ENCODE assay signal across 15 cellular contexts in the genomic region with DNA sequence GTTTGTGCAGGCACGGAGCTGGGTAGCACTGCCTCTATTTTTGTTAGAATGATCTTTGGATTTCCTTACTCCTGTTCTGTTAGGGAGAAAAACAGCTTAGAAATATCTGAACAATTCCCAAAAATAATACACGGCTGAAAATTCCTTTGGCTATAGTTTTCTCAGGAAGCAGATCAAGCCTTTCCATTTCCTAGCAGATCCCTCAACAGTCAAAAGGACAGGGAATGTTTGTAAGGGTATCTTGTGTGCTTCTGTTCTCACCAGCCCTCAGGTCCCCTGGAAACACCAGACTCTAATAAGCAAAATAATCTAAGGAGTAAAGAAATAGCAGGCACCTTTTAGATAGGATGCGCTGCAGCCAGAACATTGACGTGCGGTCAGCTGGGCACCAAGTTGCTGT. TPM values are rescaled to one million over a fixed set of nuclear protein-coding genes. Genes with fewer than 3 reads are reported as not detected.
DNase-seq lines count a peak whose midpoint lies in the region; ATAC-seq and TF ChIP-seq lines count a peak whose summit lies in the region.
"Had no signal": no experiment of that assay in that cellular context is flagged by ENCODE, and none has a peak within 500 bp of the region (broad histone marks: within the 10 kb centered on the region; RNA-seq: fewer than 3 reads in every experiment).

No MANE protein-coding gene starts in this region.

- no peak for ATAC-seq in thoracic aorta (ENCODE audit: insufficient number of reproducible peaks, low FRiP score, low read depth)
- ATAC-seq in GM21390 (IDR thresholded peaks at IDR 0.05; ENCODE audit: unreplicated experiment): no peak
- ATAC-seq: A549; CD8-positive, alpha-beta T cell had no signal

- H3K9me2 ChIP-seq in hepatocyte (replicated peaks; ENCODE audit: insufficient read depth): no peaks in the 10 kb centered on the region

- H3K27me3 Mint-ChIP-seq in Caco-2 (ENCODE audit: insufficient read depth, unreplicated experiment) (no peaks in the 10 kb centered on the region), chondrocyte (ENCODE audit: low read depth) (peaks cover 11% of the 10 kb centered on the region)

- H3K79me2 ChIP-seq in hepatocyte: no peaks in the 10 kb centered on the region

- no peak overlapping the region for H3K4me3 Mint-ChIP-seq in Caco-2 (ENCODE audit: unreplicated experiment)
- H3K4me3 Mint-ChIP-seq in chondrocyte (ENCODE audit: unreplicated experiment): no peak overlapping the region
- H3K4me3 Mint-ChIP-seq: CD8-positive, alpha-beta T cell; HFFc6 had no signal

- no peak overlapping the region for H3K4me2 ChIP-seq in hepatocyte
- H3K4me2 ChIP-seq: A549 had no signal

- H3K27me3 ChIP-seq in Caco-2 (replicated peaks; ENCODE audit: control insufficient read depth, insufficient read depth, low read length) (no peaks in the 10 kb centered on the region; the same call in 1 of the 2 replicates), hepatocyte (no peaks in the 10 kb centered on the region), thoracic aorta (replicated peaks; ENCODE audit: insufficient read depth) (no peaks in the 10 kb centered on the region)
- H3K27me3 ChIP-seq: BE2C had no signal

- H3K27ac ChIP-seq in hepatocyte (peak overlapping the region; percentile 72), thoracic aorta (peak overlapping the region; percentile 29 to 39)

- H2AFZ ChIP-seq in hepatocyte: no peak overlapping the region

- intact Hi-C loops in Caco-2 (cut with micrococcal nuclease; ENCODE audit: unreplicated experiment): no loop called here

- no peak overlapping the region for H3K4me3 ChIP-seq in Caco-2 (ENCODE audit: low read depth, low read length)
- no peak overlapping the region for H3K4me3 ChIP-seq in hepatocyte
- H3K4me3 ChIP-seq in thoracic aorta: no peak overlapping the region
- H3K4me3 ChIP-seq: A549 had no signal

- POLR2A ChIA-PET in Caco-2 (lab: Charles Lee): no interaction called here

- H3K9me3 ChIP-seq in Caco-2 (no peaks in the 10 kb centered on the region), hepatocyte (ENCODE audit: low read depth) (no peaks in the 10 kb centered on the region), thoracic aorta (no peaks in the 10 kb centered on the region)
- H3K9me3 ChIP-seq: A549, BE2C had no signal

- H4K20me1 ChIP-seq in hepatocyte (ENCODE audit: insufficient read depth, poor library complexity, severe bottlenecking): no peaks in the 10 kb centered on the region

- peaks cover 12% of the 10 kb centered on the region for H3K9me3 Mint-ChIP-seq in Caco-2 (ENCODE audit: unreplicated experiment)
- H3K9me3 Mint-ChIP-seq in chondrocyte (ENCODE audit: low read depth): no peaks in the 10 kb centered on the region
- H3K9me3 Mint-ChIP-seq: CD8-positive, alpha-beta T cell; HFFc6 had no signal

- no TSS peak for BruUV-seq in Caco-2 (replicated peaks; lab: Mats Ljungman, UMichigan)

- DNase-seq in Caco-2 (no peak), chondrocyte (ENCODE audit: low spot score) (no peak), hepatocyte (ENCODE audit: low spot score) (no peak), thoracic aorta (ENCODE audit: low spot score) (no peak), NCI-H2171 treated with DMSO at 0.1 percent for 48 hours (lab: John Stamatoyannopoulos, UW) (no peak), NCI-H345 treated with DMSO at 0.1 percent for 48 hours (lab: John Stamatoyannopoulos, UW; ENCODE audit: unreplicated experiment) (no peak)
- DNase-seq: BE2C; CD8-positive, alpha-beta T cell; COR-L47; DMS53; GF-D8; HCEC 1CT; HFFc6 had no signal

- H3K36me3 Mint-ChIP-seq in Caco-2 (ENCODE audit: insufficient read depth, unreplicated experiment) (no peaks in the 10 kb centered on the region), chondrocyte (ENCODE audit: low read depth) (no peaks in the 10 kb centered on the region)
- H3K36me3 Mint-ChIP-seq: CD8-positive, alpha-beta T cell had no signal

- H3K27ac Mint-ChIP-seq in Caco-2 (ENCODE audit: unreplicated experiment): peak overlapping the region; percentile 68
- peak overlapping the region; percentile 60 for H3K27ac Mint-ChIP-seq in chondrocyte (ENCODE audit: unreplicated experiment)
- H3K27ac Mint-ChIP-seq: CD8-positive, alpha-beta T cell; HFFc6 had no signal

- H3K36me3 ChIP-seq in Caco-2 (ENCODE audit: control insufficient read depth, insufficient read depth, low read length) (no peaks in the 10 kb centered on the region), hepatocyte (replicated peaks; ENCODE audit: insufficient read depth, low read depth) (no peaks in the 10 kb centered on the region), thoracic aorta (no peaks in the 10 kb centered on the region)
- H3K36me3 ChIP-seq: BE2C had no signal

- WGBS in hepatocyte (ENCODE audit: low lambda C conversion rate, missing lambda C conversion rate): 97% methylated on average over 5 of the region's 5 CpGs

- TF ChIP-seq CTCF in Caco-2 (IDR thresholded peaks at IDR 0.05; ENCODE audit: insufficient read depth in 1 of 2, low read depth in 1 of 2, low read length in 1 of 2, severe bottlenecking in 1 of 2, unreplicated experiment in 1 of 2) (no peak), chondrocyte (IDR thresholded peaks at IDR 0.05) (no peak), hepatocyte (IDR thresholded peaks at IDR 0.05; ENCODE audit: poor library complexity) (no peak), thoracic aorta (IDR thresholded peaks at IDR 0.05) (no peak)

- CTCF ChIA-PET in Caco-2 (lab: Charles Lee): no interaction called here

- H3K4me1 ChIP-seq in Caco-2 (peaks cover 31% of the 10 kb centered on the region), hepatocyte (ENCODE audit: insufficient read depth) (no peaks in the 10 kb centered on the region), thoracic aorta (ENCODE audit: control insufficient read depth in 1 of 2, low read depth in 2 of 2) (peaks cover 11 to 13% of the 10 kb centered on the region in 2 donors)
- H3K4me1 ChIP-seq: BE2C had no signal

- H3K4me1 Mint-ChIP-seq in Caco-2 (ENCODE audit: low read depth, unreplicated experiment) (peaks cover 18% of the 10 kb centered on the region), chondrocyte (ENCODE audit: low read depth) (peaks cover 11% of the 10 kb centered on the region)

RNA-seq across cellular contexts. Expression of gene WSB1, which starts 30.5 kb away (rescaled TPM):
- total RNA-seq in Caco-2 (2022) (149 and 157 TPM in 2 replicates), chondrocyte (110 to 218 TPM (median 205 TPM) in 3 replicates), hepatocyte (179 and 214 TPM in 2 replicates), thoracic aorta (100 to 1,000 TPM; 214 to 284 TPM)
- polyA plus RNA-seq in hepatocyte: 161 and 206 TPM in 2 replicates
